ENCODE assay signal across 8 cellular contexts in the genomic region with DNA sequence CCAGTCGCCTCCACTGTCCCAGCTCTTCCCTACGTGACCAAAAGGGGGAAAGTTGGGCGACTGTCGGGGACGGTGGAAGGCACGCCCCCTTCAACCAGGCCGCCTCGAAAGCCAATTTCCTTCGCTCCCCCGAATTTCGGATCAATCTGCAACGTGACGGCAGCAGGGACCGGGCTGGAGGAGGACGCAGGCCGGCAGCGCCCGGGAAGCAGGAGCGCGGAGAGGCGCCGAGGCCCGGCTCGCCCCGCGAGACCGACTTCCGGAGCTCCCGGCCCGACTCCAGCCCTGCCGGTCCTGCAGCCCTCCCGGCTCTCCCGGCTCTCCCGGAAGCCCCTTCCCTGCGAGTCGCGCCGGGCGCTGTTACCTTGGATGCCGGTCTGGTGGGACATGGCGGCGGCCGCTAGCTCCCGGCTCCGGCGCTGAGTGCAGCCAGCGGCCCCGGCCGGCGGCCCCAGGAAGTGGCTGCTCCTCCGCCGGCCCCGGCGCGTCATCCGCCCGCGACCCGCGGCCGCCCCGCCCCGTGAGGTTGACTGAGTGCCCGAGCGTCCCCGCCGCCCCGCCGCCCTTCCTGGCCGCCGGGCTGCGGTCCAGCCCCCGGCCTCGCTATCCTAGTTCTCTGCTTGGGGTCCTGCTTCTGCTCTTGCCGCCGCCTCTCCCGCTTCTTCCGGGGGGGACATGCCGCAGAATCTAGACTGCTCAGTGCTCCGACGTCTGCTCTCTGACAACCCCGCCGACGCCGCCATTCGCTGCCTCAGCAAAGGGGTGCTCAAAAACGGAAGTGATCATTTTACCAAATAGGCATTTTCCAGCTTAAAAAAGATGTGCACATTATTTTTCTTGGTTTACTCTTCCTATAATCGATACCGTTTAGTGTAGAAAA. TPM values are rescaled to one million over a fixed set of nuclear protein-coding genes. Genes with fewer than 3 reads are reported as not detected.
DNase-seq lines count a peak whose midpoint lies in the region; ATAC-seq and TF ChIP-seq lines count a peak whose summit lies in the region.

A gene (minus strand): TSS at position 461 of the 880 bp plus-strand sequence. CDS start 72 bp downstream, at position 389.

- peak within 1 kb of the TSS; percentile 86 for H3K27ac ChIP-seq in temporal lobe (ENCODE audit: low read depth, low read length)

- H3K4me3 Mint-ChIP-seq in activated naive CD4-positive, alpha-beta T cell treated with anti-CD3 and anti-CD28 coated beads, Interleukin-2, amount 10 ng/mL, durations not matched to agents 7 days and 5 days = peak within 1 kb of the TSS; percentile 96

- CTCF ChIA-PET in activated naive CD4-positive, alpha-beta T cell treated with anti-CD3 and anti-CD28 coated beads, Interleukin-2, amount 10 ng/mL, durations not matched to agents 7 days and 5 days (lab: Charles Lee) = interaction anchor here (0.6 to 1.3 kb wide), 3 partner anchors 8 to 31 kb away, joined by 3 to 6 read pairs (median 3); no protein-coding TSS in a partner anchor

- ATAC-seq in omental fat pad (ENCODE audit: low FRiP score) = peak; percentile 100

- in situ Hi-C loops in SK-MEL-5 (cut with HindIII; ENCODE audit: low pct_unique_long_range_greater_than_20kb, low sequenced_read_pairs) = no loop called here

- H3K27ac Mint-ChIP-seq in activated naive CD4-positive, alpha-beta T cell treated with anti-CD3 and anti-CD28 coated beads, Interleukin-2, amount 10 ng/mL, durations not matched to agents 7 days and 5 days = peak within 1 kb of the TSS; percentile 100

- DNase-seq in GM03348 (ENCODE audit: low spot score) = peak; percentile 97
- peak; percentile 93 for DNase-seq in H7
- peak; percentile 92 for DNase-seq in LoVo (ENCODE audit: low spot score)
- DNase-seq in SK-MEL-5 (ENCODE audit: low read depth, low spot score) = peak; percentile 84
- DNase-seq in activated naive CD4-positive, alpha-beta T cell treated with anti-CD3 and anti-CD28 coated beads, Interleukin-2, amount 10 ng/mL, durations not matched to agents 7 days and 5 days = peak; percentile 90
- peak; percentile 89 for DNase-seq in germinal center (ENCODE audit: low spot score)
- peak; percentile 63 for DNase-seq in omental fat pad (ENCODE audit: low spot score)

- no peaks in the 10 kb centered on the region for H3K9me3 Mint-ChIP-seq in activated naive CD4-positive, alpha-beta T cell treated with anti-CD3 and anti-CD28 coated beads, Interleukin-2, amount 10 ng/mL, durations not matched to agents 7 days and 5 days

- H3K27me3 ChIP-seq in H7 (ENCODE audit: control insufficient read depth, insufficient read depth, low read length) = no peaks in the 10 kb centered on the region; the same call in 1 of the 2 replicates

- peaks cover 12% of the 10 kb centered on the region for H3K36me3 Mint-ChIP-seq in activated naive CD4-positive, alpha-beta T cell treated with anti-CD3 and anti-CD28 coated beads, Interleukin-2, amount 10 ng/mL, durations not matched to agents 7 days and 5 days

- no peak for TF ChIP-seq CTCF in omental fat pad (IDR thresholded peaks at IDR 0.05)

- peak within 1 kb of the TSS; percentile 96 for H3K4me3 ChIP-seq in H7 (ENCODE audit: insufficient read depth, low read depth, low read length)

- H3K4me1 Mint-ChIP-seq in activated naive CD4-positive, alpha-beta T cell treated with anti-CD3 and anti-CD28 coated beads, Interleukin-2, amount 10 ng/mL, durations not matched to agents 7 days and 5 days = peaks cover 39% of the 10 kb centered on the region

- H3K27me3 Mint-ChIP-seq in activated naive CD4-positive, alpha-beta T cell treated with anti-CD3 and anti-CD28 coated beads, Interleukin-2, amount 10 ng/mL, durations not matched to agents 7 days and 5 days = no peaks in the 10 kb centered on the region

- peaks cover 4% of the 10 kb centered on the region; the same call in 1 of the 2 replicates for H3K36me3 ChIP-seq in H7 (replicated peaks; ENCODE audit: control insufficient read depth, insufficient read depth, low read length)

RNA-seq across cellular contexts. Expression of the gene that starts here (rescaled TPM):
- 37.1 and 55.0 TPM in 2 replicates for total RNA-seq in H7 (2014; rRNA removed; shearing (Covaris generic))
- total RNA-seq in SK-MEL-5 (2014; rRNA removed; shearing (Covaris generic)) = 372 and 390 TPM in 2 replicates
- polyA plus RNA-seq in SK-MEL-5 (2015; cell fraction: cytosol; rRNA removed) = 167 and 196 TPM in 2 replicates
- polyA plus RNA-seq in SK-MEL-5 (2015; cell fraction: nucleus; rRNA removed) = 100 and 125 TPM in 2 replicates
- total RNA-seq in omental fat pad = 10 to 100 TPM; 66.3 to 80.1 (median 70.7) TPM
- 120 TPM for total RNA-seq in temporal lobe

Comparison
In these comparisons a context has a peak if more than half of its experiments do, and no peak if none do; other contexts are left out.
1. Peak in every context shown above with its lines: DNase-seq, ATAC-seq, H3K4me3 ChIP-seq and H3K27ac ChIP-seq.